In the genomic region with DNA sequence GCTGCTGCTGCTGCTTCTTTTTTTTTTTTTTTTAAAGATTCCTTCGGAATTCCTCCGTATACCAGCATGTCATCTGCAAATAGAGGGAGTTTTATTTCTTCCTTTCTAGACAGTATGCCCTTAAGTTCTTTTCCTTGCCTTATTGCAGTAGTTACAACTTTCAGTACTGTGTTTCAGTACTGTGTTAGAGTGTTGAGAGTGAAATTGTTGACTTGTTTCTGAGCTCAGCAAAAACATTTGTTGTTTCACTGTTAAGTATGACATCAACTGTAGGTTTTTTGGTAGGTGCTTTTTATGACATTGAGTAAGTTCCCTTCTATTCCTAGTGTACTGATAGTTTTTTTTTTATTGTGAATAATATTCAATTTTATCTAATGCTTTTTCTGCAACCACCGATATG, we compare ENCODE assay signal across 16 cellular contexts. TPM values are rescaled to one million over a fixed set of nuclear protein-coding genes. Genes with fewer than 3 reads are reported as not detected.
DNase-seq lines count a peak whose midpoint lies in the region; ATAC-seq, FAIRE-seq and TF ChIP-seq lines count a peak whose summit lies in the region.
"Had no signal": no experiment of that assay in that cellular context is flagged by ENCODE, and none has a peak within 500 bp of the region (broad histone marks: within the 10 kb centered on the region; RNA-seq: fewer than 3 reads in every experiment).

No MANE protein-coding gene starts in this region.

- CTCF ChIA-PET in activated CD4-positive, alpha-beta T cell treated with anti-CD3 and anti-CD28 coated beads for 36 hours (lab: Charles Lee) = interaction anchor here (0.9 kb wide), 1 partner anchor 842 kb away, joined by 6 read pairs; no protein-coding TSS in a partner anchor

- H3K79me2 ChIP-seq in mesendoderm (ENCODE audit: control insufficient read depth, insufficient read depth, low read length) = peaks cover 25% of the 10 kb centered on the region

- intact Hi-C loops in activated CD4-positive, alpha-beta T cell treated with anti-CD3 and anti-CD28 coated beads for 36 hours (cut with DNase I, micrococcal nuclease) = no loop called here
- intact Hi-C loops in activated CD4-positive, alpha-beta T cell treated with anti-CD3 and anti-CD28 coated beads, Interleukin-2, amount 10 ng/mL, durations not matched to agents 24 days and 14 days (cut with micrococcal nuclease) = no loop called here
- intact Hi-C loops in thyroid gland (cut with DNase I) = no loop called here

- no peak overlapping the region for H2BK15ac ChIP-seq in mesendoderm (replicated peaks; ENCODE audit: low read depth)

- H3K9ac ChIP-seq in mesendoderm (ENCODE audit: low read length) = no peak overlapping the region

- no CpG with 5 or more reads among the region's 3 CpGs for WGBS in mesendoderm (ENCODE audit: extremely low coverage, insufficient coverage, low lambda C conversion rate)
- 72 to 78% methylated on average over 3 of the region's 3 CpGs for WGBS in thyroid gland, 2 donors

- H3K4me3 Mint-ChIP-seq in activated CD4-positive, alpha-beta T cell treated with anti-CD3 and anti-CD28 coated beads for 36 hours = no peak overlapping the region
- H3K4me3 Mint-ChIP-seq in activated CD4-positive, alpha-beta T cell treated with anti-CD3 and anti-CD28 coated beads, Interleukin-2, amount 10 ng/mL, durations not matched to agents 24 days and 14 days = no peak overlapping the region
- H3K4me3 Mint-ChIP-seq in effector memory CD8-positive, alpha-beta T cell = no peak overlapping the region
- H3K4me3 Mint-ChIP-seq: activated CD8-positive, alpha-beta T cell treated with anti-CD3 and anti-CD28 coated beads for 36 hours had no signal

- H3K9me3 ChIP-seq in thyroid gland = no peaks in the 10 kb centered on the region

- POLR2A ChIA-PET in activated CD4-positive, alpha-beta T cell treated with anti-CD3 and anti-CD28 coated beads for 36 hours (lab: Charles Lee) = no interaction called here

- H2BK120ac ChIP-seq in mesendoderm (ENCODE audit: low read depth, low read length) = no peak overlapping the region

- no peak overlapping the region for H2BK5ac ChIP-seq in mesendoderm (ENCODE audit: low read length)

- H3K18ac ChIP-seq in mesendoderm (ENCODE audit: low read length) = no peak overlapping the region

- no peak overlapping the region for H4K5ac ChIP-seq in mesendoderm (ENCODE audit: low read length)

- H4K8ac ChIP-seq in mesendoderm (ENCODE audit: low read depth, low read length) = no peak overlapping the region

- H3K36me3 Mint-ChIP-seq in activated CD4-positive, alpha-beta T cell treated with anti-CD3 and anti-CD28 coated beads for 36 hours (ENCODE audit: low read depth) = peaks cover 1% of the 10 kb centered on the region
- no peaks in the 10 kb centered on the region for H3K36me3 Mint-ChIP-seq in activated CD4-positive, alpha-beta T cell treated with anti-CD3 and anti-CD28 coated beads, Interleukin-2, amount 10 ng/mL, durations not matched to agents 24 days and 14 days (ENCODE audit: low read depth)
- H3K36me3 Mint-ChIP-seq in effector memory CD8-positive, alpha-beta T cell (ENCODE audit: insufficient read depth) = no peaks in the 10 kb centered on the region

- H3K4me1 Mint-ChIP-seq in activated CD4-positive, alpha-beta T cell treated with anti-CD3 and anti-CD28 coated beads for 36 hours = peaks cover 26% of the 10 kb centered on the region
- peaks cover 3% of the 10 kb centered on the region for H3K4me1 Mint-ChIP-seq in activated CD4-positive, alpha-beta T cell treated with anti-CD3 and anti-CD28 coated beads, Interleukin-2, amount 10 ng/mL, durations not matched to agents 24 days and 14 days
- peaks cover 0 to 6% of the 10 kb centered on the region in 2 donors for H3K4me1 Mint-ChIP-seq in effector memory CD8-positive, alpha-beta T cell (ENCODE audit: low read depth in 2 of 2)

- H3K27ac ChIP-seq in mesendoderm (ENCODE audit: low read depth, low read length) = no peak overlapping the region
- H3K27ac ChIP-seq in thyroid gland = no peak overlapping the region
- H3K27ac ChIP-seq: 22Rv1 had no signal

- ATAC-seq in activated CD4-positive, alpha-beta T cell treated with anti-CD3 and anti-CD28 coated beads for 36 hours = peak; percentile 30
- ATAC-seq in HG03280 (IDR thresholded peaks at IDR 0.05; ENCODE audit: unreplicated experiment) = peak; percentile 78
- ATAC-seq in effector memory CD8-positive, alpha-beta T cell (replicated peaks) = no peak
- ATAC-seq: activated CD8-positive, alpha-beta T cell treated with anti-CD3 and anti-CD28 coated beads for 36 hours had no signal

- no peak overlapping the region for H2AK5ac ChIP-seq in mesendoderm (ENCODE audit: low read length)

- peak; percentile 55 for FAIRE-seq in H54 (lab: Jason Lieb, UNC)
- FAIRE-seq: endothelial cell of umbilical vein had no signal

- TF ChIP-seq CTCF in thyroid gland (IDR thresholded peaks at IDR 0.05) = no peak

- no peak for TF ChIP-seq POLR2A in H54 (IDR thresholded peaks at IDR 0.05; ENCODE audit: low read depth, low read length)
- no peak for TF ChIP-seq POLR2A in thyroid gland (IDR thresholded peaks at IDR 0.05)

- no peaks in the 10 kb centered on the region for H3K9me3 Mint-ChIP-seq in activated CD4-positive, alpha-beta T cell treated with anti-CD3 and anti-CD28 coated beads for 36 hours (ENCODE audit: low read depth)
- no peaks in the 10 kb centered on the region for H3K9me3 Mint-ChIP-seq in activated CD4-positive, alpha-beta T cell treated with anti-CD3 and anti-CD28 coated beads, Interleukin-2, amount 10 ng/mL, durations not matched to agents 24 days and 14 days
- no peaks in the 10 kb centered on the region for H3K9me3 Mint-ChIP-seq in effector memory CD8-positive, alpha-beta T cell
- H3K9me3 Mint-ChIP-seq: activated CD8-positive, alpha-beta T cell treated with anti-CD3 and anti-CD28 coated beads for 36 hours had no signal

- H3K79me1 ChIP-seq in mesendoderm (ENCODE audit: low read length) = peaks cover 6% of the 10 kb centered on the region

- H3K4me1 ChIP-seq in mesendoderm (ENCODE audit: control insufficient read depth, low read depth, low read length) = no peaks in the 10 kb centered on the region
- peaks cover 9% of the 10 kb centered on the region in 2 donors for H3K4me1 ChIP-seq in thyroid gland

- DNase-seq in activated CD4-positive, alpha-beta T cell treated with anti-CD3 and anti-CD28 coated beads for 36 hours = no peak
- no peak for DNase-seq in activated CD4-positive, alpha-beta T cell treated with anti-CD3 and anti-CD28 coated beads, Interleukin-2, amount 10 ng/mL, durations not matched to agents 24 days and 14 days
- no peak for DNase-seq in H54 (ENCODE audit: insufficient read length, low spot score)
- DNase-seq in mesendoderm = peak; percentile 7
- no peak for DNase-seq in activated CD8-positive, alpha-beta memory T cell treated with anti-CD3 and anti-CD28 coated beads, Interleukin-2, amount 50 U/mL, for 4 hours
- no peak for DNase-seq in thyroid gland
- no peak for DNase-seq in effector memory CD8-positive, alpha-beta T cell
- DNase-seq: activated CD8-positive, alpha-beta T cell treated with anti-CD3 and anti-CD28 coated beads for 36 hours; activated effector memory CD4-positive, alpha-beta T cell treated with anti-CD3 and anti-CD28 coated beads, Interleukin-2, amount 50 U/mL, for 16 hours; anterior cingulate cortex; C1 segment of cervical spinal cord; NCI-H1694; NCI-H446 treated with DMSO at 0.1 percent for 48 hours had no signal

- no peak overlapping the region for H3K23ac ChIP-seq in mesendoderm (ENCODE audit: low read length)

- no peaks in the 10 kb centered on the region for H3K27me3 ChIP-seq in mesendoderm (ENCODE audit: insufficient read depth, low read length, poor library complexity)
- H3K27me3 ChIP-seq in thyroid gland = no peaks in the 10 kb centered on the region

- H3K36me3 ChIP-seq in mesendoderm (ENCODE audit: control insufficient read depth, insufficient read depth, low read length) = no peaks in the 10 kb centered on the region
- no peaks in the 10 kb centered on the region for H3K36me3 ChIP-seq in thyroid gland

- no peak overlapping the region for H3K56ac ChIP-seq in mesendoderm (ENCODE audit: low read length)

- no peaks in the 10 kb centered on the region for H3K27me3 Mint-ChIP-seq in activated CD4-positive, alpha-beta T cell treated with anti-CD3 and anti-CD28 coated beads for 36 hours
- no peaks in the 10 kb centered on the region for H3K27me3 Mint-ChIP-seq in activated CD4-positive, alpha-beta T cell treated with anti-CD3 and anti-CD28 coated beads, Interleukin-2, amount 10 ng/mL, durations not matched to agents 24 days and 14 days
- no peaks in the 10 kb centered on the region for H3K27me3 Mint-ChIP-seq in effector memory CD8-positive, alpha-beta T cell
- H3K27me3 Mint-ChIP-seq: activated CD8-positive, alpha-beta T cell treated with anti-CD3 and anti-CD28 coated beads for 36 hours had no signal

- no peak overlapping the region for H3K4ac ChIP-seq in mesendoderm (ENCODE audit: low read depth, low read length)

- H3K4me2 ChIP-seq in mesendoderm (ENCODE audit: low read length) = no peak overlapping the region

- H3K27ac Mint-ChIP-seq in activated CD4-positive, alpha-beta T cell treated with anti-CD3 and anti-CD28 coated beads for 36 hours = no peak overlapping the region
- H3K27ac Mint-ChIP-seq in activated CD4-positive, alpha-beta T cell treated with anti-CD3 and anti-CD28 coated beads, Interleukin-2, amount 10 ng/mL, durations not matched to agents 24 days and 14 days = no peak overlapping the region
- no peak overlapping the region for H3K27ac Mint-ChIP-seq in effector memory CD8-positive, alpha-beta T cell
- H3K27ac Mint-ChIP-seq: activated CD8-positive, alpha-beta T cell treated with anti-CD3 and anti-CD28 coated beads for 36 hours had no signal

- H3K4me3 ChIP-seq in mesendoderm (ENCODE audit: low read length) (no peak overlapping the region), thyroid gland (replicated peaks in 1 of 3) (no peak overlapping the region)

RNA-seq across cellular contexts. Expression of a gene that starts 43.8 kb away (rescaled TPM):
- 1 to 10 TPM; 3.5 TPM for total RNA-seq in activated CD4-positive, alpha-beta T cell treated with anti-CD3 and anti-CD28 coated beads for 36 hours
- total RNA-seq in activated CD4-positive, alpha-beta T cell treated with anti-CD3 and anti-CD28 coated beads, Interleukin-2, amount 10 ng/mL, durations not matched to agents 24 days and 14 days = 2.0 and 2.5 TPM in 2 replicates
- polyA plus RNA-seq in mesendoderm (2013, experiment 1 of 2) = 6.6 TPM
- 6.7 TPM for polyA plus RNA-seq in mesendoderm (2013, experiment 2 of 2)
- total RNA-seq in thyroid gland = 10 to 100 TPM; 18.4 to 34.9 (median 24.8) TPM
